Comparison of ENCODE assay signal across 11 cellular contexts in genomic region chr13:45162821-45163220, GRCh38. TPM values are rescaled to one million over a fixed set of nuclear protein-coding genes. Genes with fewer than 3 reads are reported as not detected.
DNase-seq lines count a peak whose midpoint lies in the region; TF ChIP-seq lines count a peak whose summit lies in the region.
"Had no signal": no experiment of that assay in that cellular context is flagged by ENCODE, and none has a peak within 500 bp of the region (broad histone marks: within the 10 kb centered on the region; RNA-seq: fewer than 3 reads in every experiment).

No MANE protein-coding gene starts in this region.

- H3K9me3 ChIP-seq in MG63 (no peaks in the 10 kb centered on the region), colonic mucosa (no peaks in the 10 kb centered on the region), Peyer's patch (no peaks in the 10 kb centered on the region)

- no peak for TF ChIP-seq CTCF in colonic mucosa (IDR thresholded peaks at IDR 0.05)
- no peak for TF ChIP-seq CTCF in Peyer's patch (IDR thresholded peaks at IDR 0.05)

- H3K27ac ChIP-seq in colonic mucosa (peak overlapping the region; percentile 49), Peyer's patch (no peak overlapping the region)

- peaks cover 8% of the 10 kb centered on the region for H3K4me1 ChIP-seq in colonic mucosa
- peaks cover 0 to 5% (median 0%) of the 10 kb centered on the region in 4 donors for H3K4me1 ChIP-seq in Peyer's patch

- H3K36me3 ChIP-seq in MG63 (peaks cover 52% of the 10 kb centered on the region), colonic mucosa (no peaks in the 10 kb centered on the region), Peyer's patch (peaks cover 0 to 4% (median 0%) of the 10 kb centered on the region in 3 donors)

- DNase-seq in Caki2 (ENCODE audit: low read depth) (peak; percentile 64), MG63 (peak; percentile 7), colonic mucosa (no peak), myocyte (ENCODE audit: low read depth) (peak; percentile 34), globus pallidus (ENCODE audit: low spot score) (no peak), NCI-H2196 (lab: John Stamatoyannopoulos, UW; ENCODE audit: unreplicated experiment) (no peak), Peyer's patch (no peak), NOMO-1 treated with DMSO at 0.1 percent for 48 hours (lab: John Stamatoyannopoulos, UW; ENCODE audit: unreplicated experiment) (no peak)
- DNase-seq: kidney, NCI-H1092, T-helper 9 cell had no signal

- intact Hi-C loops in colonic mucosa (cut with DNase I), result no loop called here

- H3K27me3 ChIP-seq in MG63 (no peaks in the 10 kb centered on the region), colonic mucosa (no peaks in the 10 kb centered on the region), Peyer's patch (no peaks in the 10 kb centered on the region)

- TF ChIP-seq POLR2A in Peyer's patch (IDR thresholded peaks at IDR 0.05), result no peak

- H3K4me3 ChIP-seq in MG63 (no peak overlapping the region), colonic mucosa (no peak overlapping the region), Peyer's patch (no peak overlapping the region)

- H3K9ac ChIP-seq in colonic mucosa (ENCODE audit: low read depth in 2 of 2, low read length in 2 of 2), result no peak overlapping the region

- in situ Hi-C loops in Caki2 (cut with HindIII; ENCODE audit: low pct_unique_long_range_greater_than_20kb, low sequenced_read_pairs), result no loop called here

RNA-seq across cellular contexts. Expression of gene KCTD4, which starts 38.0 kb away (rescaled TPM):
- 2.2 and 5.0 TPM in 2 replicates for total RNA-seq in Caki2 (2014; rRNA removed; shearing (Covaris generic); ENCODE audit: low replicate concordance)
- not detected in 2 replicates for total RNA-seq in MG63 (2014; rRNA removed; shearing (Covaris generic); ENCODE audit: low replicate concordance)
- under 1 TPM; 0.58 to 0.84 TPM for total RNA-seq in colonic mucosa
- not detected in 2 replicates for total RNA-seq in myocyte
- 1.6 TPM for polyA plus RNA-seq in myocyte (2012)
- under 1 TPM in 1 of 4 donors, not detected in 3; 0.35 TPM for total RNA-seq in Peyer's patch

RNA-seq across cellular contexts. Expression of gene GTF2F2, which starts 42.5 kb away (rescaled TPM):
- 17.3 and 25.2 TPM in 2 replicates for total RNA-seq in Caki2 (2014; rRNA removed; shearing (Covaris generic); ENCODE audit: low replicate concordance)
- total RNA-seq in MG63 (2014; rRNA removed; shearing (Covaris generic); ENCODE audit: low replicate concordance), result 64.5 and 73.7 TPM in 2 replicates
- total RNA-seq in colonic mucosa, result 10 to 100 TPM; 18.7 to 20.5 TPM
- total RNA-seq in myocyte, result 30.8 and 33.9 TPM in 2 replicates
- 22.3 TPM for polyA plus RNA-seq in myocyte (2012)
- 10 to 100 TPM in 3 of 4 donors, 1 to 10 TPM in 1; 8.2 to 14.0 (median 12.4) TPM for total RNA-seq in Peyer's patch

Comparison
In these comparisons a context has a peak if more than half of its experiments do, and no peak if none do; other contexts are left out.
1. DNase-seq: peak in Caki2 (single experiment), MG63 (single experiment) and myocyte (single experiment); none in colonic mucosa (single experiment), globus pallidus (single experiment), NCI-H2196 (single experiment), Peyer's patch (0 of 3) and NOMO-1 treated with DMSO at 0.1 percent for 48 hours (single experiment).